Comparison of ENCODE assay signal across 17 cellular contexts in the genomic region with DNA sequence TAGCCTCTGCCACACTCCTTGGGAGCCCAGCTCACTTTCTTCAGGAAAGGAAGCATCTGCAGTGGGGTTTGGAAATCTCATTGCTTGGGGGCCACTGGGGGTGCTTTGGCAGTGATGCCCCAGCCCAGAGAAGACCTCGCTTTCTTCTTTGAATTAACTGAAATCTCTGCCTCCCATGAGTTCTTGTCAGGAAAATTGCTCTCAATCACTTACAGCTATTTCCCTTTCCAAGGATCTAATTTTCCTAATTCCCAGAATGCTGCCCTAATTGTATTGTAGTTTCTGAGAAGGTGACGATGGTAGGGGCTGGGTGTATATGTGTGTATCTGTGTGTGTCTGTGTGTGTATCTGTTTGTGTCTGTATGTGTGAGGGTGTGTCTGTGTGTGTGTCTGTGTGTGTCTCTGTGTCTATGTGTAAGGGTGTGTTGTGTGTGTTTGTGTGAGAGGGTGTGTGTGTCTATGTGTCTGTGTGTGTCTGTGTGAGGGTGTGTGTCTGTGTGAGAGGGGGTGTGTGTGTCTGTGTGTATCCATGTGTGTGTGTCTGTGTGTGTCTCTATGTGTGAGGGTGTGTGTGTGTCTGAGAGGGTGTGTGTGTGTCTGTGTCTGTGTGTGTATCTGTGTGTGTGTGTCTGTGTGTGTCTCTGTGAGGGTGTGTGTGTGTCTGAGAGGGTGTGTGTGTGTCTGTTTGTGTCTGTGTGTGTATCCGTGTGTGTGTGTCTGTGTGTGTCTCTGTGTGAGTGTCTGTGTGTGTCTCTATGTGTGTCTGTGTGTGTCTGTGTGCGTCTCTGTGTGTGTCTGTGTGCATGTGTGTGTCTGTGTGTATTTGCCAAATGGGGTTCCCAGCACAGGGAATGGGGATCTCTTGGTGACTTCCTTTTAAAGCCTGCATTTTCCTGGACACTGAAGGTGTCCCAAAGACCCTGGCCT.
DNase-seq lines count a peak whose midpoint lies in the region; ATAC-seq, FAIRE-seq and TF ChIP-seq lines count a peak whose summit lies in the region.
"Had no signal": no experiment of that assay in that cellular context is flagged by ENCODE, and none has a peak within 500 bp of the region (broad histone marks: within the 10 kb centered on the region; RNA-seq: fewer than 3 reads in every experiment).

No MANE protein-coding gene starts in this region.

- no peak overlapping the region for H4K5ac ChIP-seq in H1 (ENCODE audit: insufficient read length, low read depth, low read length)

- no peak overlapping the region for H3K27ac ChIP-seq in A549
- no peak overlapping the region for H3K27ac ChIP-seq in HEK293 (ENCODE audit: extremely low read depth, low read depth, low read length)
- H3K27ac ChIP-seq in H1 (ENCODE audit: low read depth, low read length): no peak overlapping the region
- H3K27ac ChIP-seq: BLaER1, HL-60, SK-N-MC had no signal

- H3K4me3 ChIP-seq in A549 (no peak overlapping the region), HEK293 (ENCODE audit: low read depth, low read length) (no peak overlapping the region), H1 (ENCODE audit: extremely low read depth in 1 of 4, insufficient read depth in 2 of 4, low read depth in 3 of 4, low read length in 4 of 4) (no peak overlapping the region)
- H3K4me3 ChIP-seq: BLaER1, SK-N-MC had no signal

- no peak overlapping the region for H3K9ac ChIP-seq in H1 (replicated peaks in 1 of 4; ENCODE audit: extremely low read depth in 1 of 4, low read depth in 3 of 4, low read length in 3 of 4)
- H3K9ac ChIP-seq: BLaER1 had no signal

- TF ChIP-seq RAD21 in A549 (conservative IDR thresholded peaks at IDR 0.05 in 1 of 2, IDR thresholded peaks at IDR 0.05 in 1 of 2) (no peak), H1 (IDR thresholded peaks at IDR 0.05 in 1 of 2, conservative IDR thresholded peaks at IDR 0.05 in 1 of 2; ENCODE audit: low read depth in 2 of 2, low read length in 2 of 2) (no peak)

- H2AK5ac ChIP-seq in H1 (ENCODE audit: low read depth, low read length): peak overlapping the region; percentile 82; the same call in 1 of the 2 replicates

- H3K4me2 ChIP-seq in A549 (no peak overlapping the region), H1 (ENCODE audit: insufficient read depth in 1 of 2, low read depth in 2 of 2, low read length in 2 of 2) (no peak overlapping the region)
- H3K4me2 ChIP-seq: BLaER1 had no signal

- H2BK5ac ChIP-seq in H1 (ENCODE audit: low read depth, low read length): 0 out of 2 replicates have a peak overlapping the region, but pooled peaks have one; percentile 16

- H3K4me1 ChIP-seq in A549 (no peaks in the 10 kb centered on the region; the same call in 2 of the 3 replicates), HEK293 (ENCODE audit: control insufficient read depth, insufficient read depth, low read length) (no peaks in the 10 kb centered on the region), H1 (replicated peaks in 1 of 4; ENCODE audit: control insufficient read depth in 3 of 4, insufficient read depth in 4 of 4, low read length in 3 of 4) (no peaks in the 10 kb centered on the region; a peak in 1 of 7 replicates)
- H3K4me1 ChIP-seq: BLaER1 had no signal

- WGBS in A549 (ENCODE audit: missing lambda C conversion rate): 71% methylated on average over 4 of the region's 4 CpGs
- WGBS in H1 (ENCODE audit: extremely low coverage in 1 of 2, insufficient coverage in 1 of 2, insufficient read length in 1 of 2, insufficient replicate concordance in 2 of 2, low coverage in 1 of 2, low lambda C conversion rate in 2 of 2, missing lambda C conversion rate in 1 of 2), 2 experiments: 82% methylated on average over 4 of the region's 4 CpGs; no CpG with 5 or more reads in 1 of the 2 experiments

- no peak overlapping the region for H3K23ac ChIP-seq in H1 (ENCODE audit: insufficient read length)

- no peak overlapping the region for H3K18ac ChIP-seq in H1 (ENCODE audit: extremely low read depth, low read length)

- H3K56ac ChIP-seq in H1 (replicated peaks; ENCODE audit: insufficient read length, low read depth, low read length): peak overlapping the region; percentile 96

- DNase-seq in A549 (ENCODE audit: low read depth in 1 of 2, low spot score in 1 of 2) (no peak), H1 (ENCODE audit: low read depth in 1 of 2, low spot score in 2 of 2) (no peak), posterior vena cava (ENCODE audit: low spot score) (peak; percentile 13), DMS114 treated with DMSO at 0.1 percent for 48 hours (lab: John Stamatoyannopoulos, UW; ENCODE audit: unreplicated experiment) (no peak), OCI-M2 (lab: John Stamatoyannopoulos, UW; ENCODE audit: unreplicated experiment) (no peak), NCI-H748 treated with DMSO at 0.1 percent for 48 hours (lab: John Stamatoyannopoulos, UW) (no peak)
- DNase-seq: CD8-positive, alpha-beta T cell; DND-41; HCEC 1CT; NCI-H1105; NCI-H2081; NK-92 treated with Interleukin-12 subunit alpha and Interleukin-12 subunit beta, amount 100 ng/mL, for 24 hours; SHP77 had no signal

- no peak overlapping the region for H4K8ac ChIP-seq in H1 (ENCODE audit: extremely low read depth, insufficient read depth, low read length)

- H2AFZ ChIP-seq in H1 (ENCODE audit: low read length): no peak overlapping the region

- H4K91ac ChIP-seq in H1 (replicated peaks; ENCODE audit: insufficient read length, low read length): no peak overlapping the region

- no peak for TF ChIP-seq POLR2A in A549 (IDR thresholded peaks at IDR 0.05; ENCODE audit: low read length)
- no peak for TF ChIP-seq POLR2A in H1 (IDR thresholded peaks at IDR 0.05; ENCODE audit: control extremely low read depth in 1 of 2, low read depth in 2 of 2, low read length in 2 of 2)

- POLR2A ChIA-PET in A549 (lab: Yijun Ruan, JAX) (no interaction called here), HEK293 (lab: Yijun Ruan, JAX) (interaction anchor here (0.6 kb wide), 1 partner anchor 48 kb away, joined by 3 read pairs; no protein-coding TSS in a partner anchor), H1 (lab: Charles Lee; ENCODE audit: partially characterized antibody) (no interaction called here)

- H2BK12ac ChIP-seq in H1 (ENCODE audit: low read depth, low read length): 0 out of 2 replicates have a peak overlapping the region, but pooled peaks have one; percentile 68

- no peaks in the 10 kb centered on the region for H3K79me2 ChIP-seq in H1 (ENCODE audit: control insufficient read depth in 1 of 2, insufficient read depth in 2 of 2, low read length in 2 of 2)

- peak; percentile 32 for FAIRE-seq in A549 (lab: Jason Lieb, UNC)
- FAIRE-seq in H1 (lab: Jason Lieb, UNC): no peak

- CTCF ChIA-PET in A549 (lab: Yijun Ruan, JAX) (interaction anchor here (1.3 to 3.4 kb wide), 3 partner anchors 9 to 85 kb away, joined by 3 to 10 read pairs (median 4); no protein-coding TSS in a partner anchor), HEK293 (lab: Yijun Ruan, JAX) (interaction anchor here (0.6 to 0.8 kb wide), 2 partner anchors 10 to 87 kb away, joined by 4 read pairs; a partner anchor contains a TSS), H1 (lab: Charles Lee; ENCODE audit: partially characterized antibody) (interaction anchor here (1.2 to 1.7 kb wide), 2 partner anchors 13 to 21 kb away, joined by 4 to 5 read pairs; no protein-coding TSS in a partner anchor)

- no peak for ATAC-seq in A549
- ATAC-seq: CD8-positive, alpha-beta T cell had no signal

- no peak overlapping the region for H3K4ac ChIP-seq in H1 (replicated peaks; ENCODE audit: insufficient read length, low read depth, low read length)

- H3K14ac ChIP-seq in H1 (ENCODE audit: insufficient read length): no peak overlapping the region

- TF ChIP-seq CTCF in A549 (IDR thresholded peaks at IDR 0.05): no peak
- no peak for TF ChIP-seq CTCF in HEK293 (tag by site-specific recombination; IDR thresholded peaks at IDR 0.05)
- no peak for TF ChIP-seq CTCF in H1 (IDR thresholded peaks at IDR 0.05; ENCODE audit: control extremely low read depth in 1 of 3, insufficient read depth in 1 of 3, low read depth in 1 of 3, low read length in 3 of 3)

- peaks cover 6% of the 10 kb centered on the region; the same call in 1 of the 2 replicates for H3K23me2 ChIP-seq in H1 (ENCODE audit: low read depth, low read length)

- no peak for TF ChIP-seq EP300 in A549 (IDR thresholded peaks at IDR 0.05)
- TF ChIP-seq EP300 in H1 (IDR thresholded peaks at IDR 0.05; ENCODE audit: borderline replicate concordance in 1 of 2, low read depth in 2 of 2, low read length in 2 of 2): no peak

- peaks cover 0 to 4% of the 10 kb centered on the region in 2 experiments for H4K20me1 ChIP-seq in H1 (replicated peaks in 1 of 2; ENCODE audit: control insufficient read depth in 1 of 2, insufficient read depth in 2 of 2, low read length in 2 of 2)
- H4K20me1 ChIP-seq: BLaER1 had no signal

- no peak overlapping the region for H2BK20ac ChIP-seq in H1 (ENCODE audit: low read length)

- intact Hi-C loops in posterior vena cava (cut with DNase I): no loop called here

- H3K36me3 ChIP-seq in HEK293 (ENCODE audit: control insufficient read depth in 2 of 2, insufficient read depth in 1 of 2, low read length in 2 of 2) (no peaks in the 10 kb centered on the region), H1 (ENCODE audit: control insufficient read depth in 2 of 4, insufficient read depth in 4 of 4, low read length in 3 of 4) (no peaks in the 10 kb centered on the region)
- H3K36me3 ChIP-seq: BLaER1 had no signal

- H2BK15ac ChIP-seq in H1 (ENCODE audit: low read length): peak overlapping the region; percentile 92; the same call in 1 of the 2 replicates

- no peaks in the 10 kb centered on the region for H3K27me3 ChIP-seq in H1 (replicated peaks in 1 of 4; ENCODE audit: control insufficient read depth in 3 of 4, extremely low read depth in 1 of 4, insufficient read depth in 3 of 4, low read length in 3 of 4)
- H3K27me3 ChIP-seq: BLaER1 had no signal

- H3K79me1 ChIP-seq in H1 (ENCODE audit: low read depth, low read length): no peaks in the 10 kb centered on the region

- no peak overlapping the region for H2BK120ac ChIP-seq in H1 (replicated peaks; ENCODE audit: low read depth, low read length)

- H3K9me3 ChIP-seq in A549 (no peaks in the 10 kb centered on the region), HEK293 (ENCODE audit: control insufficient read depth, insufficient read depth, low read depth, low read length) (no peaks in the 10 kb centered on the region), H1 (ENCODE audit: insufficient read depth in 2 of 2, low read depth in 1 of 2, low read length in 1 of 2) (peaks cover 3 to 8% of the 10 kb centered on the region in 2 experiments; a peak in 1 of 4 replicates)

TF ChIP-seq in A549, 52 proteins besides CTCF, POLR2A, EP300 and RAD21:
- TF ChIP-seq NFE2L2 (conservative IDR thresholded peaks at IDR 0.05; ENCODE audit: low read length) (no peak), CHD2 (IDR thresholded peaks at IDR 0.05; ENCODE audit: low read length, partially characterized antibody) (no peak), SMC3 (IDR thresholded peaks at IDR 0.05) (no peak)

TF ChIP-seq in H1, 55 proteins besides CTCF, POLR2A, EP300 and RAD21 (continues in another document):
- TF ChIP-seq HDAC6 (IDR thresholded peaks at IDR 0.05; ENCODE audit: low read depth, low read length) (no peak), JUN (IDR thresholded peaks at IDR 0.05; ENCODE audit: low read depth, low read length) (no peak), BCL11A (IDR thresholded peaks at IDR 0.05; ENCODE audit: low read depth in 2 of 2, low read length in 2 of 2) (no peak), RBBP5 (IDR thresholded peaks at IDR 0.05; ENCODE audit: borderline replicate concordance, low read depth, low read length) (no peak), CREB1 (IDR thresholded peaks at IDR 0.05) (no peak), MAFK (IDR thresholded peaks at IDR 0.05; ENCODE audit: low read depth, low read length) (no peak)
